Comparison of ENCODE assay signal across 8 cellular contexts in genomic region chr5:74326571-74327338, GRCh38.
DNase-seq lines count a peak whose midpoint lies in the region; ATAC-seq and TF ChIP-seq lines count a peak whose summit lies in the region.

No MANE protein-coding gene starts in this region.

- no peaks in the 10 kb centered on the region for H3K9me3 ChIP-seq in AG04450 (ENCODE audit: control insufficient read depth, insufficient read depth, low read length)

- TF ChIP-seq CTCF in AG04450 (IDR thresholded peaks at IDR 0.05; ENCODE audit: low read depth, low read length) (no peak), RWPE1 (conservative IDR thresholded peaks at IDR 0.05; ENCODE audit: low read depth) (no peak)

- no peak overlapping the region for H3K27ac ChIP-seq in AG04450 (ENCODE audit: low read depth, low read length)
- H3K27ac ChIP-seq in RWPE1 = peak overlapping the region; percentile 52

- POLR2A ChIA-PET in AG04450 (lab: Yijun Ruan, JAX) (no interaction called here), RWPE1 (lab: Yijun Ruan, JAX; ENCODE audit: low non-redundant PET) (no interaction called here)

- DNase-seq in AG04450 (ENCODE audit: low read depth, low spot score) (peak; percentile 85), RWPE1 (ENCODE audit: low spot score) (peak; percentile 92), myocyte (ENCODE audit: low read depth) (peak; percentile 73), ureter (ENCODE audit: low spot score) (peak; percentile 50), DMS114 treated with DMSO at 0.1 percent for 48 hours (lab: John Stamatoyannopoulos, UW; ENCODE audit: unreplicated experiment) (no peak)
- DNase-seq in activated naive CD8-positive, alpha-beta T cell treated with anti-CD3 and anti-CD28 coated beads, Interleukin-2, amount 50 U/mL, for 16 hours (ENCODE audit: low read depth, low spot score) = peak; percentile 11

- CTCF ChIA-PET in AG04450 (lab: Charles Lee) = no interaction called here
- CTCF ChIA-PET in RWPE1 (lab: Yijun Ruan, JAX) = interaction anchor here (0.6 to 0.7 kb wide), 2 partner anchors 11 to 75 kb away, joined by 4 read pairs; no protein-coding TSS in a partner anchor

- H3K27me3 ChIP-seq in AG04450 (ENCODE audit: control insufficient read depth, insufficient read depth, low read length) = peaks cover 2% of the 10 kb centered on the region

- no peak overlapping the region for H3K4me3 ChIP-seq in AG04450 (ENCODE audit: low read depth, low read length)

- ATAC-seq in GM18858 (IDR thresholded peaks at IDR 0.05; ENCODE audit: unreplicated experiment) (peak; percentile 91), HG03139 (IDR thresholded peaks at IDR 0.05; ENCODE audit: unreplicated experiment) (peak; percentile 80)
